ENCODE assay signal across 8 cellular contexts in the genomic region with DNA sequence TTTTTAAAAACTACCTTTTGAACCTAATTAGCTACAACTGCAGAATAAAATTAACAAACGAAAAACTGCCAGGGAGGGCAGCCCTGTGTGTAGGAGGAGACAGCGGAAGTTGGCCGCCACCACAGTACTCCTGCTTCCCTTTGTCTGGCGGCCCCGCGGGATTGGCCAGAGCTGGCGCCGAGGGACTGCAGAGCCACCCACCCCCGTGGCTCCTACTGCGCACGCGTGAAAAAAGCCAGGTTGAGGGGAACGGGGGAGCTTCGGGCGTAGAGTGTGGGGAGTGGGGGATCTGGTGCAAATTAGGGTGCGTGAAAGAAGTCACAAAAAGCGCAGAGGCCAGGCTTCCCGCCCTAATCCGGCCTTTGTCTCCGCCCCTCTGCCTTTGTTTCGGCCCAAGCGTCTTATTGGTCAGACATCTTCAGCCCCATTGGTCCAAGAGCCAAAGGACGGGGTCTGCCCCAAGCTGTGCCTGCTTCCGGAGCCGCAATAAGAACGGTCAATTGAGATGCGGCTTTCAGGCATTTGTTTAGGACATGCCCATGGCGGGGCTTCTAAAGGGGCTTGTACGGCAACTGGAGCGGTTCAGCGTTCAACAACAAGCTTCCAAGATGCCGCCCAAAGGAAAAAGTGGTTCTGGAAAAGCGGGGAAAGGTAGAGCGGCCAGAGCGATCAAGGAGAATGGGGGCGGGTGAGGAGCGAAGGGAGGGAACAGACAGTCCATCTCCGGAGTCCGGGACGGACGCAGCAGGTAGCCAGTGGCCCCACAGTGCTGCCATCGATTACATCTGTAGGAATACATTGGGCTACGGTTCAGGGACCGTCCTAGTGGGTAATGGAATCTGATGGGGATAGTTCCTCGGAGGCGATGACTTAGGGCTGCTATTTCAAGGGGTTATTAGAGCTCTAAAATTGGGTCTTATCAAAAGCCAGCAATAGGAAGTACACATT. TPM values are rescaled to one million over a fixed set of nuclear protein-coding genes. Genes with fewer than 3 reads are reported as not detected.
DNase-seq lines count a peak whose midpoint lies in the region; ATAC-seq and TF ChIP-seq lines count a peak whose summit lies in the region.

Gene PIN4, plus strand, starts transcription at position 580 of the 948 bp plus-strand sequence. Its CDS starts 29 bp downstream, at position 609.

- DNase-seq in DMS 273 treated with DMSO at 0.1 percent for 48 hours (lab: John Stamatoyannopoulos, UW) (peak; percentile 96), OCI-M1 (lab: John Stamatoyannopoulos, UW) (peak; percentile 97), activated T-cell treated with anti-CD3 and anti-CD28 coated beads for 4 hours (peak; percentile 60), epithelial cell of proximal tubule (ENCODE audit: low read depth) (peak; percentile 75), mucosa of gallbladder (ENCODE audit: low spot score) (peak; percentile 95)
- peak; percentile 52 to 68 for DNase-seq in stimulated activated CD8-positive, alpha-beta memory T cell treated with anti-CD3 and anti-CD28 coated beads, Interleukin-4, amount 100 ng/mL, for 4 hours (ENCODE audit: low read depth in 2 of 2, low spot score in 1 of 2)

- ATAC-seq in GM21576 (IDR thresholded peaks at IDR 0.05; ENCODE audit: unreplicated experiment) = peak; percentile 97

- H3K4me1 Mint-ChIP-seq in IgD-negative memory B cell = peaks cover 0 to 6% (median 3%) of the 10 kb centered on the region in 3 donors

- no peaks in the 10 kb centered on the region for H3K36me3 Mint-ChIP-seq in IgD-negative memory B cell

- peak within 1 kb of the TSS; percentile 80 for H3K4me3 ChIP-seq in epithelial cell of proximal tubule (ENCODE audit: low read depth, low read length)

- H3K27me3 Mint-ChIP-seq in IgD-negative memory B cell = peaks cover 2% of the 10 kb centered on the region

- H3K9me3 Mint-ChIP-seq in IgD-negative memory B cell = no peaks in the 10 kb centered on the region

- TF ChIP-seq CTCF in epithelial cell of proximal tubule (conservative IDR thresholded peaks at IDR 0.05; ENCODE audit: low read depth, low read length) = no peak

- H3K4me3 Mint-ChIP-seq in IgD-negative memory B cell = no peak within 1 kb of the TSS

- no peak within 1 kb of the TSS for H3K27ac Mint-ChIP-seq in IgD-negative memory B cell

RNA-seq across cellular contexts. Expression of gene PIN4, which starts in this region (rescaled TPM):
- 28.6 TPM for polyA plus RNA-seq in IgD-negative memory B cell
- total RNA-seq in epithelial cell of proximal tubule = 16.1 and 16.8 TPM in 2 replicates
- 8.7 TPM for total RNA-seq in mucosa of gallbladder

Comparison
In these comparisons a context has a peak if more than half of its experiments do, and no peak if none do; other contexts are left out.
1. Peak in every context shown above with its lines: DNase-seq, ATAC-seq and H3K4me3 ChIP-seq.